In the genomic region with DNA sequence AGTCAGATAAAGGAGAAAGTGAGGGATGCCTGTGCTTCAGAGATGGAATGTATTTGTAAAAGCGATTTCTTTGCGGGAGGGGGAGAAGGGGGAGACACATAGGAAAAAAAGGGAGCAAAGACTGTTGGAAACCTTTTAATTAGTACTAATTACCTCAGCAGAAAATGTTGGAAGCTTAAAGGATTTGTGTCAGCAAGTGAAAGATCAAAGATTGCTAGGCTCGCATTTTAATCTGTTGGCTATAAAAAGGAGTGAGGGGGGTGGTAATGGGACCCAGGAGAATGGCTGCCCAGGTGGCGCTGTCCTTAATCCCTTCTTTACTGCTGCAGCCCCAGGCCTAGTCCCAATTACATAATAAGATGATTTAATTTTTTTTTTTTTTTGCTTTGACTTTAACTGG, we compare ENCODE assay signal across 20 cellular contexts.
"Had no signal": no experiment of that assay in that cellular context is flagged by ENCODE, and none has a peak within 500 bp of the region (broad histone marks: within the 10 kb centered on the region; RNA-seq: fewer than 3 reads in every experiment).

No MANE protein-coding gene starts in this region.

- H3K27ac ChIP-seq: hepatocyte, left ventricle myocardium inferior, lower lobe of right lung, neutrophil, psoas muscle, right atrium auricular region, sigmoid colon, skin epidermis, stomach, thoracic aorta, transverse colon had no signal

- H3K4me1 ChIP-seq: left ventricle myocardium inferior, lower lobe of right lung, psoas muscle, right atrium auricular region, sigmoid colon, stomach, transverse colon had no signal

- H3K4me2 ChIP-seq: hepatocyte had no signal

- FAIRE-seq: colon, kidney had no signal

- DNase-seq: effector CD4-positive, alpha-beta T cell; foreskin melanocyte; kidney; left cardiac atrium; left ventricle myocardium inferior; lower lobe of right lung; naive B cell; psoas muscle; sigmoid colon; stimulated activated CD4-positive, alpha-beta T cell treated with anti-CD3 and anti-CD28 coated beads, Interleukin-2, amount 100 ng/mL, for 24 hours; stimulated activated naive CD4-positive, alpha-beta T cell; stomach; substantia nigra; transverse colon had no signal

- H3K27me3 ChIP-seq: hepatocyte, neutrophil, right atrium auricular region, sigmoid colon, stomach, transverse colon had no signal

- H3K36me3 ChIP-seq: left ventricle myocardium inferior, lower lobe of right lung, neutrophil, right atrium auricular region, sigmoid colon, stomach, thoracic aorta, transverse colon had no signal

- ATAC-seq: left cardiac atrium, lower lobe of right lung, psoas muscle had no signal

- H3K4me3 ChIP-seq: hepatocyte, left ventricle myocardium inferior, lower lobe of right lung, psoas muscle, right atrium auricular region, sigmoid colon, skin epidermis, stomach, thoracic aorta, transverse colon had no signal

- H2AFZ ChIP-seq: hepatocyte had no signal

- H3K9me3 ChIP-seq: left ventricle myocardium inferior, lower lobe of right lung, neutrophil, psoas muscle, right atrium auricular region, sigmoid colon, stomach, thoracic aorta, transverse colon had no signal

- H3K79me2 ChIP-seq: hepatocyte had no signal
